ENCODE assay signal across 39 cellular contexts in the genomic region with DNA sequence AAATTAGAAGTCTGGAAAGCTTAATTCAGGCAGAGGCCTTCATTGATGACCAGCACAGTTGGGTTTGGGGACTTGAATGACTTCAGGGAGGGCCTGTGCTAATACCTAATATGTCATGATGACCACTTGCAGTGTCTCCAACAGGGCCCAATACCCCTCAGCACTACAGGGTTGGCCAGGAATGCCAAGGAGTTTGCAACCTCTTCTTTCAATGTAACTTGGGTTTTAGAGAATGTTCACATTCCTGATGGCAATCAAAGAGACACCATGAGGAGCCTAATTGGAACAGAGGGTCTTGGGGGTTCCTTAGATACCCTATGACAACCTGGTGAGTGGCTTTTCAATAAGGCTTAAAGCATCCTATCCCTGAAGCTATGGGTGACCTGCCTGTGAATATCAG. TPM values are rescaled to one million over a fixed set of nuclear protein-coding genes. Genes with fewer than 3 reads are reported as not detected.
"Had no signal": no experiment of that assay in that cellular context is flagged by ENCODE, and none has a peak within 500 bp of the region (broad histone marks: within the 10 kb centered on the region; RNA-seq: fewer than 3 reads in every experiment).

No MANE protein-coding gene starts in this region.

- H3K4me1 Mint-ChIP-seq: activated naive CD4-positive, alpha-beta T cell treated with anti-CD3 and anti-CD28 coated beads, Interleukin-2, amount 10 ng/mL, durations not matched to agents 7 days and 5 days; activated naive CD4-positive, alpha-beta T cell treated with anti-CD3 and anti-CD28 coated beads, Interleukin-2, amount 50 U/mL, for 24 hours; activated naive CD8-positive, alpha-beta T cell treated with anti-CD3 and anti-CD28 coated beads, Interleukin-2, amount 10 ng/mL, durations not matched to agents 7 days and 5 days; activated naive CD8-positive, alpha-beta T cell treated with anti-CD3 and anti-CD28 coated beads, Interleukin-2, amount 50 U/mL, for 24 hours; activated T-helper 17 cell treated with anti-CD3 and anti-CD28 coated beads, Interleukin-2, amount 50 U/mL, for 72 hours; central memory CD8-positive, alpha-beta T cell had no signal

- H3K27ac ChIP-seq: adrenal gland, ascending aorta, body of pancreas, brain microvascular endothelial cell, breast epithelium, cardiac muscle cell had no signal

- H3K36me3 Mint-ChIP-seq: activated naive CD4-positive, alpha-beta T cell treated with anti-CD3 and anti-CD28 coated beads, Interleukin-2, amount 10 ng/mL, durations not matched to agents 7 days and 5 days; activated naive CD4-positive, alpha-beta T cell treated with anti-CD3 and anti-CD28 coated beads, Interleukin-2, amount 50 U/mL, for 24 hours; activated naive CD4-positive, alpha-beta T cell treated with anti-CD3 and anti-CD28 coated beads, Interleukin-2, amount 50 U/mL, for 72 hours; activated naive CD8-positive, alpha-beta T cell; activated naive CD8-positive, alpha-beta T cell treated with anti-CD3 and anti-CD28 coated beads, Interleukin-2, amount 10 ng/mL, durations not matched to agents 7 days and 5 days; brain had no signal

- H3K27me3 Mint-ChIP-seq: activated naive CD4-positive, alpha-beta T cell treated with anti-CD3 and anti-CD28 coated beads, Interleukin-2, amount 10 ng/mL, durations not matched to agents 7 days and 5 days had no signal

- DNase-seq: activated effector memory CD4-positive, alpha-beta T cell treated with anti-CD3 and anti-CD28 coated beads, Interleukin-2, amount 50 U/mL, for 16 hours; activated effector memory CD4-positive, alpha-beta T cell treated with Interleukin-2 at 50 U/mL for 16 hours; activated gamma-delta T cell; activated gamma-delta T cell treated with Interleukin-2 at 50 U/mL for 16 hours; activated naive CD4-positive, alpha-beta T cell; activated naive CD4-positive, alpha-beta T cell treated with anti-CD3 and anti-CD28 coated beads for 36 hours; activated naive CD4-positive, alpha-beta T cell treated with anti-CD3 and anti-CD28 coated beads, Interleukin-2, amount 10 ng/mL, durations not matched to agents 7 days and 5 days; activated naive CD4-positive, alpha-beta T cell treated with anti-CD3 and anti-CD28 coated beads, Interleukin-2, amount 50 U/mL, for 16 hours; activated naive CD4-positive, alpha-beta T cell treated with Interleukin-2 at 50 U/mL for 16 hours; activated naive CD8-positive, alpha-beta T cell treated with anti-CD3 and anti-CD28 coated beads, Interleukin-2, amount 10 ng/mL, durations not matched to agents 7 days and 5 days; activated naive CD8-positive, alpha-beta T cell treated with anti-CD3 and anti-CD28 coated beads, Interleukin-2, amount 50 U/mL, for 24 hours; activated T-cell treated with anti-CD3 and anti-CD28 coated beads, Interleukin-2, amount 50 U/mL, for 1 hour; activated T-cell treated with anti-CD3 and anti-CD28 coated beads, Interleukin-2, amount 50 U/mL, for 24 hours; activated T-cell treated with anti-CD3 and anti-CD28 coated beads, Interleukin-2, amount 50 U/mL, for 4 hours; activated T-cell treated with anti-CD3 and anti-CD28 coated beads, Interleukin-2, amount 50 U/mL, for 48 hours; activated T-cell treated with anti-CD3 and anti-CD28 coated beads, Interleukin-2, amount 50 U/mL, for 72 hours; adrenal gland; amniotic stem cell; amygdala; anterior cingulate cortex; aorta; body of pancreas; brain microvascular endothelial cell; caudate nucleus; central memory CD4-positive, alpha-beta T cell; cerebellar nuclear complex had no signal

- H3K9me3 Mint-ChIP-seq: activated naive CD4-positive, alpha-beta T cell treated with anti-CD3 and anti-CD28 coated beads for 36 hours; activated naive CD4-positive, alpha-beta T cell treated with anti-CD3 and anti-CD28 coated beads, Interleukin-2, amount 10 ng/mL, durations not matched to agents 7 days and 5 days; activated naive CD4-positive, alpha-beta T cell treated with anti-CD3 and anti-CD28 coated beads, Interleukin-2, amount 50 U/mL, for 24 hours; activated naive CD8-positive, alpha-beta T cell treated with anti-CD3 and anti-CD28 coated beads, Interleukin-2, amount 10 ng/mL, durations not matched to agents 7 days and 5 days; activated naive CD8-positive, alpha-beta T cell treated with anti-CD3 and anti-CD28 coated beads, Interleukin-2, amount 50 U/mL, for 24 hours; activated T-cell treated with anti-CD3 and anti-CD28 coated beads, Interleukin-2, amount 50 U/mL, for 24 hours; activated T-cell treated with anti-CD3 and anti-CD28 coated beads, Interleukin-2, amount 50 U/mL, for 4 hours; activated T-cell treated with anti-CD3 and anti-CD28 coated beads, Interleukin-2, amount 50 U/mL, for 72 hours; activated T-helper 1 cell treated with anti-CD3 and anti-CD28 coated beads, Interleukin-12 subunit alpha, Interleukin-12 subunit beta, Interleukin-2, Interleukin-4 antibody, amounts not matched to agents 30 ng/mL and 10 ng/mL and 1 ng/mL, durations not matched to agents 14 hours and 24 hours and 36 hours; activated T-helper 2 cell treated with anti-CD3 and anti-CD28 coated beads, Interferon-gamma antibody, Interleukin-2, Interleukin-4, amounts not matched to agents 10 μg/mL and 5 μg/mL and 100 μg/mL, durations not matched to agents 14 hours and 24 hours and 36 hours; brain; central memory CD8-positive, alpha-beta T cell had no signal

- H3K4me1 ChIP-seq: adrenal gland, ascending aorta, body of pancreas, breast epithelium had no signal

- H3K27ac Mint-ChIP-seq: activated naive CD4-positive, alpha-beta T cell treated with anti-CD3 and anti-CD28 coated beads for 36 hours; activated naive CD4-positive, alpha-beta T cell treated with anti-CD3 and anti-CD28 coated beads, Interleukin-2, amount 10 ng/mL, durations not matched to agents 7 days and 5 days; activated naive CD4-positive, alpha-beta T cell treated with anti-CD3 and anti-CD28 coated beads, Interleukin-2, amount 50 U/mL, for 24 hours; activated naive CD4-positive, alpha-beta T cell treated with anti-CD3 and anti-CD28 coated beads, Interleukin-2, amount 50 U/mL, for 72 hours; activated naive CD8-positive, alpha-beta T cell; activated naive CD8-positive, alpha-beta T cell treated with anti-CD3 and anti-CD28 coated beads, Interleukin-2, amount 10 ng/mL, durations not matched to agents 7 days and 5 days; activated naive CD8-positive, alpha-beta T cell treated with anti-CD3 and anti-CD28 coated beads, Interleukin-2, amount 50 U/mL, for 24 hours; activated T-cell treated with anti-CD3 and anti-CD28 coated beads, Interleukin-2, amount 50 U/mL, for 24 hours; activated T-cell treated with anti-CD3 and anti-CD28 coated beads, Interleukin-2, amount 50 U/mL, for 72 hours; activated T-helper 1 cell treated with anti-CD3 and anti-CD28 coated beads, Interleukin-12 subunit alpha, Interleukin-12 subunit beta, Interleukin-2, Interleukin-4 antibody, amounts not matched to agents 30 ng/mL and 10 ng/mL and 1 ng/mL, durations not matched to agents 14 hours and 24 hours and 36 hours; activated T-helper 17 cell treated with anti-CD3 and anti-CD28 coated beads, Interleukin-2, amount 50 U/mL, for 72 hours; activated T-helper 2 cell treated with anti-CD3 and anti-CD28 coated beads, Interferon-gamma antibody, Interleukin-2, Interleukin-4, amounts not matched to agents 10 μg/mL and 5 μg/mL and 100 μg/mL, durations not matched to agents 14 hours and 24 hours and 36 hours; brain had no signal

- H3K36me3 ChIP-seq: adrenal gland, ascending aorta, brain microvascular endothelial cell, breast epithelium, cardiac muscle cell had no signal

- H3K27me3 ChIP-seq: ascending aorta, body of pancreas, brain microvascular endothelial cell, breast epithelium, cardiac muscle cell had no signal

- H3K9me3 ChIP-seq: adrenal gland, ascending aorta, body of pancreas, breast epithelium had no signal

- H3K4me3 Mint-ChIP-seq: activated naive CD4-positive, alpha-beta T cell treated with anti-CD3 and anti-CD28 coated beads for 36 hours; activated naive CD4-positive, alpha-beta T cell treated with anti-CD3 and anti-CD28 coated beads, Interleukin-2, amount 10 ng/mL, durations not matched to agents 7 days and 5 days; activated naive CD4-positive, alpha-beta T cell treated with anti-CD3 and anti-CD28 coated beads, Interleukin-2, amount 50 U/mL, for 24 hours; activated naive CD8-positive, alpha-beta T cell; activated naive CD8-positive, alpha-beta T cell treated with anti-CD3 and anti-CD28 coated beads, Interleukin-2, amount 10 ng/mL, durations not matched to agents 7 days and 5 days; activated naive CD8-positive, alpha-beta T cell treated with anti-CD3 and anti-CD28 coated beads, Interleukin-2, amount 50 U/mL, for 24 hours; activated T-cell treated with anti-CD3 and anti-CD28 coated beads, Interleukin-2, amount 50 U/mL, for 24 hours; activated T-cell treated with anti-CD3 and anti-CD28 coated beads, Interleukin-2, amount 50 U/mL, for 4 hours; activated T-cell treated with anti-CD3 and anti-CD28 coated beads, Interleukin-2, amount 50 U/mL, for 72 hours; activated T-helper 1 cell treated with anti-CD3 and anti-CD28 coated beads, Interleukin-12 subunit alpha, Interleukin-12 subunit beta, Interleukin-2, Interleukin-4 antibody, amounts not matched to agents 30 ng/mL and 10 ng/mL and 1 ng/mL, durations not matched to agents 14 hours and 24 hours and 36 hours; activated T-helper 17 cell treated with anti-CD3 and anti-CD28 coated beads, Interleukin-2, amount 50 U/mL, for 72 hours; brain; central memory CD8-positive, alpha-beta T cell had no signal

- H3K4me3 ChIP-seq: adrenal gland, ascending aorta, body of pancreas, breast epithelium, cardiac muscle cell had no signal

RNA-seq across cellular contexts. Expression of a gene that starts 52.4 kb away (rescaled TPM):
- total RNA-seq: activated naive CD4-positive, alpha-beta T cell treated with anti-CD3 and anti-CD28 coated beads for 36 hours; activated naive CD4-positive, alpha-beta T cell treated with anti-CD3 and anti-CD28 coated beads, Interleukin-2, amount 50 U/mL, for 72 hours; activated naive CD8-positive, alpha-beta T cell treated with anti-CD3 and anti-CD28 coated beads, Interleukin-2, amount 10 ng/mL, durations not matched to agents 7 days and 5 days; activated T-cell treated with anti-CD3 and anti-CD28 coated beads, Interleukin-2, amount 50 U/mL, for 4 hours; activated T-cell treated with anti-CD3 and anti-CD28 coated beads, Interleukin-2, amount 50 U/mL, for 72 hours; activated T-helper 1 cell treated with anti-CD3 and anti-CD28 coated beads, Interleukin-12 subunit alpha, Interleukin-12 subunit beta, Interleukin-2, Interleukin-4 antibody, amounts not matched to agents 30 ng/mL and 10 ng/mL and 1 ng/mL, durations not matched to agents 14 hours and 24 hours and 36 hours; activated T-helper 17 cell treated with anti-CD3 and anti-CD28 coated beads, Interleukin-2, amount 50 U/mL, for 72 hours; activated T-helper 2 cell treated with anti-CD3 and anti-CD28 coated beads, Interferon-gamma antibody, Interleukin-2, Interleukin-4, amounts not matched to agents 10 μg/mL and 5 μg/mL and 100 μg/mL, durations not matched to agents 14 hours and 24 hours and 36 hours; aorta; ascending aorta; breast epithelium; bronchial epithelial cell; cardiac muscle cell; chondrocyte had no signal
